12 cellular contexts compared by ENCODE assay signal in the genomic region with DNA sequence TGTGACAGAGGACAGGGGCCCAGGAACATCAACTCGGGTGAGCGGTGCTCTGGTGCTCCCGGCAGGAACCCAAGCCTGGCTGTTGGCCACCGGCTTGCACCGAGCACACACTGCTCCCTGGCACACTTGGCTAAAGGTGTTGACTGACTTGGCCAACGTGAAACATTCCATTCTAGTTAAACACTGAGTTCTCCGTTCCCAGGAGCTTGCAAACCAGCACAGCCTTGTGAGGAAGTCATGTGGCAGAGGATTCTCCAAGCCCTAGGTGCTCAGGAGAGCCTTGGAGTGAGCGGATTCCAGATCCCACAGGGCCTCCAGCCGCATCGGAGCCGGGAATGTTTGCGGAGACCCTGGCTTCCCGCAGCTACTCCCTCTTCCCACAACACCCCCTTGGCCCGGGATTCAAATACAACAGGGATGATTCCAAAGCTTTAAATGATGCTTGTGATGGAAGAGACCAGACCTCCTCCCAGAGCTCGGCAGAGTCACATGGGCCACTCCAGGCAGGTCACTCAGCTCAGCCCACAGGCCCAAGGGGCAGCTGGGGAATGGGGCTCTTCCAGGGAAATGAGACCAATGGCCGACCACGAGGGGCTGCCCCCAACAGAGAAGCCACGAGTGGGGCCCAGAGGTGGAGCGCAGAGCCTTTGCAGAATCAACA. TPM values are rescaled to one million over a fixed set of nuclear protein-coding genes. Genes with fewer than 3 reads are reported as not detected.
A peak's percentile ranks its signal among the peaks of the same experiment; 100 is the strongest.
DNase-seq lines count a peak whose midpoint lies in the region; ATAC-seq and TF ChIP-seq lines count a peak whose summit lies in the region.
"Had no signal": no experiment of that assay in that cellular context is flagged by ENCODE, and none has a peak within 500 bp of the region (broad histone marks: within the 10 kb centered on the region; RNA-seq: fewer than 3 reads in every experiment).

No MANE protein-coding gene starts in this region.

- intact Hi-C loops in lower leg skin (cut with DNase I; ENCODE audit: low total_unique reads) (no loop called here), transverse colon (cut with DNase I; ENCODE audit: low total_unique reads) (no loop called here)

- peak; percentile 11 for DNase-seq in NCI-H2029 treated with DMSO at 0.1 percent for 48 hours (lab: John Stamatoyannopoulos, UW)
- peak; percentile 72 for DNase-seq in chondrocyte (ENCODE audit: low spot score)
- peak; percentile 66 to 87 for DNase-seq in lower leg skin (ENCODE audit: low spot score in 2 of 2)
- peak; percentile 75 for DNase-seq in transverse colon
- no peak for DNase-seq in NCI-H1417 treated with DMSO at 0.1 percent for 48 hours (lab: John Stamatoyannopoulos, UW)
- DNase-seq in stimulated activated CD8-positive, alpha-beta memory T cell treated with anti-CD3 and anti-CD28 coated beads, Interleukin-4, amount 100 ng/mL, for 48 hours, result no peak
- no peak for DNase-seq in activated T-cell treated with anti-CD3 and anti-CD28 coated beads, Interleukin-2, amount 50 U/mL, for 4 hours
- DNase-seq in NCI-H345 (lab: John Stamatoyannopoulos, UW), result no peak
- DNase-seq: DMS53; MV-4-11; stimulated activated naive CD4-positive, alpha-beta T cell treated with Interleukin-2 at 50 U/mL for 16 hours had no signal

- no peaks in the 10 kb centered on the region for H3K27me3 Mint-ChIP-seq in chondrocyte (ENCODE audit: low read depth)
- no peaks in the 10 kb centered on the region for H3K27me3 Mint-ChIP-seq in activated T-cell treated with anti-CD3 and anti-CD28 coated beads, Interleukin-2, amount 50 U/mL, for 4 hours (ENCODE audit: low read depth)
- H3K27me3 Mint-ChIP-seq: activated naive CD4-positive, alpha-beta T cell treated with anti-CD3 and anti-CD28 coated beads, Interleukin-2, amount 50 U/mL, for 24 hours had no signal

- no peak overlapping the region for H3K27ac Mint-ChIP-seq in chondrocyte (ENCODE audit: unreplicated experiment)
- H3K27ac Mint-ChIP-seq: activated naive CD4-positive, alpha-beta T cell treated with anti-CD3 and anti-CD28 coated beads, Interleukin-2, amount 50 U/mL, for 24 hours had no signal

- TF ChIP-seq POLR2A in lower leg skin (IDR thresholded peaks at IDR 0.05) (no peak), transverse colon (IDR thresholded peaks at IDR 0.05) (no peak)

- H3K4me1 ChIP-seq in transverse colon, result peaks cover 17 to 22% (median 20%) of the 10 kb centered on the region in 4 donors

- H3K36me3 Mint-ChIP-seq in chondrocyte (ENCODE audit: low read depth), result peaks cover 6% of the 10 kb centered on the region
- H3K36me3 Mint-ChIP-seq in activated T-cell treated with anti-CD3 and anti-CD28 coated beads, Interleukin-2, amount 50 U/mL, for 4 hours (ENCODE audit: insufficient read depth), result peaks cover 16% of the 10 kb centered on the region

- no peaks in the 10 kb centered on the region for H3K36me3 ChIP-seq in transverse colon

- WGBS in lower leg skin, 2 donors, result 38 to 52% methylated on average over 15 to 19 of the region's 19 CpGs
- WGBS in transverse colon (ENCODE audit: low coverage in 1 of 2), 2 donors, result 51% methylated on average over 19 of the region's 19 CpGs; no CpG with 5 or more reads in 1 of the 2 donors

- TF ChIP-seq CTCF in chondrocyte (IDR thresholded peaks at IDR 0.05), result no peak
- TF ChIP-seq CTCF in lower leg skin (IDR thresholded peaks at IDR 0.05), result no peak
- TF ChIP-seq CTCF in transverse colon (IDR thresholded peaks at IDR 0.05), result no peak

- peak overlapping the region; percentile 76 to 85 (median 82) for H3K27ac ChIP-seq in transverse colon

- no peaks in the 10 kb centered on the region for H3K9me3 ChIP-seq in transverse colon

- in situ Hi-C loops in transverse colon (cut with MboI; ENCODE audit: low pct_ligation_motif_present in 1 of 4, low pct_unique_long_range_greater_than_20kb in 1 of 4, low sequenced_read_pairs in 3 of 4), result no loop called here

- no peaks in the 10 kb centered on the region for H3K27me3 ChIP-seq in transverse colon

- ATAC-seq in activated T-cell treated with anti-CD3 and anti-CD28 coated beads, Interleukin-2, amount 50 U/mL, for 4 hours, result no peak

- peaks cover 5% of the 10 kb centered on the region for H3K4me1 Mint-ChIP-seq in chondrocyte (ENCODE audit: low read depth)
- peaks cover 4% of the 10 kb centered on the region for H3K4me1 Mint-ChIP-seq in activated T-cell treated with anti-CD3 and anti-CD28 coated beads, Interleukin-2, amount 50 U/mL, for 4 hours (ENCODE audit: low read depth)
- H3K4me1 Mint-ChIP-seq: activated naive CD4-positive, alpha-beta T cell treated with anti-CD3 and anti-CD28 coated beads, Interleukin-2, amount 50 U/mL, for 24 hours had no signal

- no peaks in the 10 kb centered on the region for H3K9me3 Mint-ChIP-seq in chondrocyte (ENCODE audit: low read depth)
- no peaks in the 10 kb centered on the region for H3K9me3 Mint-ChIP-seq in activated T-cell treated with anti-CD3 and anti-CD28 coated beads, Interleukin-2, amount 50 U/mL, for 4 hours
- H3K9me3 Mint-ChIP-seq: activated naive CD4-positive, alpha-beta T cell treated with anti-CD3 and anti-CD28 coated beads, Interleukin-2, amount 50 U/mL, for 24 hours had no signal

- no peak for TF ChIP-seq EP300 in transverse colon (IDR thresholded peaks at IDR 0.05; ENCODE audit: low read depth)

- H3K4me3 ChIP-seq in lower leg skin (ENCODE audit: low read depth, poor library complexity, severe bottlenecking), result no peak overlapping the region
- H3K4me3 ChIP-seq in transverse colon, result peak overlapping the region in 1 of 4 donors; percentile 15

- H3K4me3 Mint-ChIP-seq in chondrocyte (ENCODE audit: unreplicated experiment), result no peak overlapping the region
- no peak overlapping the region for H3K4me3 Mint-ChIP-seq in activated T-cell treated with anti-CD3 and anti-CD28 coated beads, Interleukin-2, amount 50 U/mL, for 4 hours
- H3K4me3 Mint-ChIP-seq: activated naive CD4-positive, alpha-beta T cell treated with anti-CD3 and anti-CD28 coated beads, Interleukin-2, amount 50 U/mL, for 24 hours had no signal

RNA-seq across cellular contexts. Expression of a gene that starts 2.9 kb away (rescaled TPM):
- total RNA-seq in chondrocyte, result 1.7 to 2.2 TPM (median 2.0 TPM) in 3 replicates
- total RNA-seq in lower leg skin, result 1 to 10 TPM in 1 of 4 donors, under 1 TPM in 2, not detected in 1; 0.13 to 1.4 (median 0.13) TPM
- 10 to 100 TPM in 1 of 4 donors, 1 to 10 TPM in 1, under 1 TPM in 1, not detected in 1; 0.41 to 77.4 (median 1.1) TPM for total RNA-seq in transverse colon
- total RNA-seq in activated T-cell treated with anti-CD3 and anti-CD28 coated beads, Interleukin-2, amount 50 U/mL, for 4 hours, result 1 to 10 TPM; 1.1 to 1.5 (median 1.4) TPM

Comparison
In these comparisons a context has a peak if more than half of its experiments do, and no peak if none do; other contexts are left out.
1. DNase-seq: peak in NCI-H2029 treated with DMSO at 0.1 percent for 48 hours (single experiment), chondrocyte (single experiment), lower leg skin (2 of 2) and transverse colon (single experiment); none in NCI-H1417 treated with DMSO at 0.1 percent for 48 hours (single experiment), stimulated activated CD8-positive, alpha-beta memory T cell treated with anti-CD3 and anti-CD28 coated beads, Interleukin-4, amount 100 ng/mL, for 48 hours (single experiment), activated T-cell treated with anti-CD3 and anti-CD28 coated beads, Interleukin-2, amount 50 U/mL, for 4 hours (single experiment) and NCI-H345 (single experiment).